In the genomic region with DNA sequence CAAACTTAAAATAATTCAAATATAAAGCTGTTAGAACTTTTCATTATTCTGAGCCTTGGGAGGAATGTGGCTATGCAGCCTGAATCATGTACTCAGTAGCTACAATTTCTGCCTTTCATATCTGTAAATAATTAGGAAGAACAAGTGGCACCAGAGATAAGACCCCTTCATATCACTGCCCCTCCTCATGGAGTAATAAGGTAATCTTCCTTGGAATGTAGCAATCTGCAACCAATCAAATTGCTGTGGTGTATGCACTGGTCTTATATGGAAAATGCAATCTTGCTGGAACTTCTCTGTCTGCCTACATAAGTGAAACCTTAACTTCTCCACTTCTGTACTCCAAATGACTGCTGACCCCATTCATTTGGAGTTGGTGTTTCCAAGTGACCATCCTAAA, we compare ENCODE assay signal across 23 cellular contexts.
"Had no signal": no experiment of that assay in that cellular context is flagged by ENCODE, and none has a peak within 500 bp of the region (broad histone marks: within the 10 kb centered on the region; RNA-seq: fewer than 3 reads in every experiment).

No MANE protein-coding gene starts in this region.

- H3K27ac Mint-ChIP-seq: effector memory CD8-positive, alpha-beta T cell had no signal

- DNase-seq: dermis blood vessel endothelial cell; dorsolateral prefrontal cortex; effector CD8-positive, alpha-beta T cell; effector memory CD8-positive, alpha-beta T cell; foreskin fibroblast; foreskin melanocyte; gastrocnemius medialis; glutamatergic neuron; head of caudate nucleus; heart right ventricle; hippocampal formation; left cardiac atrium; left lung; left ventricle myocardium superior; lower lobe of right lung; mesenchymal stem cell; midbrain had no signal

- H3K27ac ChIP-seq: coronary artery, dorsolateral prefrontal cortex, esophagus muscularis mucosa, gastrocnemius medialis, left lung, lower lobe of right lung had no signal

- H3K27me3 ChIP-seq: esophagus muscularis mucosa, gastrocnemius medialis, heart right ventricle, left lung had no signal

- H3K4me3 Mint-ChIP-seq: effector memory CD8-positive, alpha-beta T cell had no signal

- H3K9me3 ChIP-seq: gastrocnemius medialis, left lung, lower lobe of right lung had no signal

- ATAC-seq: effector memory CD8-positive, alpha-beta T cell; gastrocnemius medialis; heart right ventricle; left cardiac atrium; left lung; left ventricle myocardium superior had no signal

- H3K36me3 ChIP-seq: esophagus muscularis mucosa, gastrocnemius medialis, heart right ventricle, left lung, lower lobe of right lung had no signal

- H3K4me1 ChIP-seq: gastrocnemius medialis, left lung, lower lobe of right lung had no signal

- H3K4me3 ChIP-seq: coronary artery, dorsolateral prefrontal cortex, esophagus muscularis mucosa, gastrocnemius medialis, heart right ventricle, left lung, lower lobe of right lung had no signal

- FAIRE-seq: colon, endothelial cell of umbilical vein, islet of Langerhans, keratinocyte had no signal
